14 cellular contexts compared by ENCODE assay signal in genomic region chr6:74166849-74167248, GRCh38.
A peak's percentile ranks its signal among the peaks of the same experiment; 100 is the strongest.
DNase-seq lines count a peak whose midpoint lies in the region; ATAC-seq and TF ChIP-seq lines count a peak whose summit lies in the region.
"Had no signal": no experiment of that assay in that cellular context is flagged by ENCODE, and none has a peak within 500 bp of the region (broad histone marks: within the 10 kb centered on the region; RNA-seq: fewer than 3 reads in every experiment).

No MANE protein-coding gene starts in this region.

- dilution Hi-C loops in mammary epithelial cell (cut with HindIII; ENCODE audit: low sequenced_read_pairs): no loop called here

- no peak overlapping the region for H3K27ac ChIP-seq in mammary epithelial cell (ENCODE audit: insufficient read depth, low read depth, low read length)
- no peak overlapping the region for H3K27ac ChIP-seq in hepatocyte

- H3K9me3 Mint-ChIP-seq in Caco-2 (ENCODE audit: unreplicated experiment): no peaks in the 10 kb centered on the region

- no peaks in the 10 kb centered on the region for H3K79me2 ChIP-seq in mammary epithelial cell (ENCODE audit: insufficient read depth, low read length)
- no peaks in the 10 kb centered on the region for H3K79me2 ChIP-seq in hepatocyte

- H3K9me3 ChIP-seq in Caco-2 (0 out of 2 replicates have a peak, but pooled peaks cover 2% of the 10 kb centered on the region), mammary epithelial cell (replicated peaks; ENCODE audit: insufficient read depth, low read length) (no peaks in the 10 kb centered on the region), hepatocyte (ENCODE audit: low read depth) (no peaks in the 10 kb centered on the region)

- H4K20me1 ChIP-seq in mammary epithelial cell (ENCODE audit: insufficient read depth, low read length) (no peaks in the 10 kb centered on the region), hepatocyte (ENCODE audit: insufficient read depth, poor library complexity, severe bottlenecking) (no peaks in the 10 kb centered on the region)

- intact Hi-C loops in Caco-2 (cut with micrococcal nuclease; ENCODE audit: unreplicated experiment): loop anchor here (2.0 kb wide), 1 partner anchor 30 kb away; no protein-coding TSS in a partner anchor
- intact Hi-C loops in mammary epithelial cell (cut with micrococcal nuclease): no loop called here
- intact Hi-C loops in left ventricle myocardium superior (cut with micrococcal nuclease): no loop called here

- CTCF ChIA-PET in Caco-2 (lab: Charles Lee): no interaction called here
- CTCF ChIA-PET in mammary epithelial cell (lab: Charles Lee; ENCODE audit: low non-redundant PET): no interaction called here
- CTCF ChIA-PET in HEK293T (lab: Yijun Ruan, JAX): no interaction called here

- DNase-seq in Caco-2 (no peak), HT1080 (ENCODE audit: low read depth) (peak; percentile 15), mammary epithelial cell (peak; percentile 28), hepatocyte (ENCODE audit: low spot score) (peak; percentile 11), HEK293T (ENCODE audit: extremely low spot score) (no peak), NCI-H748 (lab: John Stamatoyannopoulos, UW; ENCODE audit: unreplicated experiment) (no peak), left ventricle myocardium superior (no peak)
- no peak for DNase-seq in stimulated activated CD4-positive, alpha-beta T cell treated with anti-CD3 and anti-CD28 coated beads, Interleukin-15, amount 100 ng/mL, for 24 hours
- DNase-seq: C1 segment of cervical spinal cord, DMS79, NCI-H1436 treated with DMSO at 0.1 percent for 48 hours, NCI-H2081, NCI-H524, OCI-M1 had no signal

- H3K36me3 ChIP-seq in Caco-2 (ENCODE audit: control insufficient read depth, insufficient read depth, low read length) (no peaks in the 10 kb centered on the region), mammary epithelial cell (ENCODE audit: insufficient read depth, low read length) (no peaks in the 10 kb centered on the region), hepatocyte (replicated peaks; ENCODE audit: insufficient read depth, low read depth) (no peaks in the 10 kb centered on the region)

- H3K4me1 Mint-ChIP-seq in Caco-2 (ENCODE audit: low read depth, unreplicated experiment): peaks cover 13% of the 10 kb centered on the region

- TF ChIP-seq CTCF in Caco-2 (IDR thresholded peaks at IDR 0.05; ENCODE audit: insufficient read depth in 1 of 2, low read depth in 1 of 2, low read length in 1 of 2, severe bottlenecking in 1 of 2, unreplicated experiment in 1 of 2) (no peak), mammary epithelial cell (conservative IDR thresholded peaks at IDR 0.05 in 1 of 2, IDR thresholded peaks at IDR 0.05 in 1 of 2; ENCODE audit: extremely low read depth in 1 of 2, insufficient read depth in 1 of 2, low read depth in 1 of 2, low read length in 2 of 2) (no peak), hepatocyte (IDR thresholded peaks at IDR 0.05; ENCODE audit: poor library complexity) (no peak)

- H3K4me3 ChIP-seq in Caco-2 (ENCODE audit: low read depth, low read length) (no peak overlapping the region), mammary epithelial cell (replicated peaks in 1 of 3; ENCODE audit: insufficient read depth in 1 of 3, low read depth in 2 of 3, low read length in 3 of 3) (no peak overlapping the region), hepatocyte (no peak overlapping the region)

- in situ Hi-C loops in mammary epithelial cell (cut with MboI; ENCODE audit: low sequenced_read_pairs in 2 of 2): no loop called here

- no peaks in the 10 kb centered on the region for H3K27me3 Mint-ChIP-seq in Caco-2 (ENCODE audit: insufficient read depth, unreplicated experiment)

- ATAC-seq in left ventricle myocardium superior: no peak

- H3K27me3 ChIP-seq in Caco-2 (replicated peaks; ENCODE audit: control insufficient read depth, insufficient read depth, low read length) (no peaks in the 10 kb centered on the region), mammary epithelial cell (ENCODE audit: insufficient read depth, low read length) (no peaks in the 10 kb centered on the region), hepatocyte (no peaks in the 10 kb centered on the region)

- H3K27ac Mint-ChIP-seq in Caco-2 (ENCODE audit: unreplicated experiment): no peak overlapping the region

- H3K4me3 Mint-ChIP-seq in Caco-2 (ENCODE audit: unreplicated experiment): peak overlapping the region; percentile 10

- H3K4me2 ChIP-seq in mammary epithelial cell (ENCODE audit: insufficient read depth, low read depth, low read length) (no peak overlapping the region), hepatocyte (no peak overlapping the region)

- no peaks in the 10 kb centered on the region for H3K36me3 Mint-ChIP-seq in Caco-2 (ENCODE audit: insufficient read depth, unreplicated experiment)

- peaks cover 21% of the 10 kb centered on the region for H3K4me1 ChIP-seq in Caco-2
- H3K4me1 ChIP-seq in mammary epithelial cell (ENCODE audit: insufficient read depth, low read length): peaks cover 10% of the 10 kb centered on the region
- peaks cover 5% of the 10 kb centered on the region for H3K4me1 ChIP-seq in hepatocyte (ENCODE audit: insufficient read depth)

- no peak overlapping the region for H2AFZ ChIP-seq in mammary epithelial cell (ENCODE audit: low read depth, low read length)
- no peak overlapping the region for H2AFZ ChIP-seq in hepatocyte

- BruUV-seq in Caco-2 (replicated peaks; lab: Mats Ljungman, UMichigan): no TSS peak
- BruUV-seq in mammary epithelial cell (replicated peaks; lab: Mats Ljungman, UMichigan): no TSS peak

- POLR2A ChIA-PET in Caco-2 (lab: Charles Lee): no interaction called here
- POLR2A ChIA-PET in HEK293T (lab: Yijun Ruan, JAX): no interaction called here

- WGBS in mammary epithelial cell (ENCODE audit: low coverage, missing lambda C conversion rate): 19% methylated on average over 2 of the region's 2 CpGs
- WGBS in hepatocyte (ENCODE audit: low lambda C conversion rate, missing lambda C conversion rate): 43% methylated on average over 2 of the region's 2 CpGs

- no peak overlapping the region for H3K9ac ChIP-seq in mammary epithelial cell (ENCODE audit: insufficient read depth, low read length)

- H3K9me2 ChIP-seq in hepatocyte (replicated peaks; ENCODE audit: insufficient read depth): no peaks in the 10 kb centered on the region

TF ChIP-seq in HEK293T, 16 proteins besides CTCF, POLR2A, EP300 and RAD21:
- TF ChIP-seq LEF1 (IDR thresholded peaks at IDR 0.05; ENCODE audit: borderline replicate concordance) (no peak), L3MBTL2 (conservative IDR thresholded peaks at IDR 0.05) (no peak), TARDBP (IDR thresholded peaks at IDR 0.05) (no peak), SUZ12 (IDR thresholded peaks at IDR 0.05) (no peak), HDGF (IDR thresholded peaks at IDR 0.05; ENCODE audit: borderline replicate concordance) (no peak), ARNT (IDR thresholded peaks at IDR 0.05) (no peak), NFRKB (IDR thresholded peaks at IDR 0.05) (no peak), SP1 (IDR thresholded peaks at IDR 0.05) (no peak), ELF4 (IDR thresholded peaks at IDR 0.05) (no peak), FOXA1 (IDR thresholded peaks at IDR 0.05) (no peak), BHLHE40 (IDR thresholded peaks at IDR 0.05; ENCODE audit: borderline replicate concordance) (no peak)

Comparison
In these comparisons a context has a peak if more than half of its experiments do, and no peak if none do; other contexts are left out.
1. DNase-seq: peak in HT1080 (single experiment), mammary epithelial cell (single experiment) and hepatocyte (single experiment); none in Caco-2 (0 of 2), stimulated activated CD4-positive, alpha-beta T cell treated with anti-CD3 and anti-CD28 coated beads, Interleukin-15, amount 100 ng/mL, for 24 hours (single experiment), HEK293T (single experiment), NCI-H748 (single experiment) and left ventricle myocardium superior (single experiment).